8 cellular contexts compared by ENCODE assay signal in the genomic region with DNA sequence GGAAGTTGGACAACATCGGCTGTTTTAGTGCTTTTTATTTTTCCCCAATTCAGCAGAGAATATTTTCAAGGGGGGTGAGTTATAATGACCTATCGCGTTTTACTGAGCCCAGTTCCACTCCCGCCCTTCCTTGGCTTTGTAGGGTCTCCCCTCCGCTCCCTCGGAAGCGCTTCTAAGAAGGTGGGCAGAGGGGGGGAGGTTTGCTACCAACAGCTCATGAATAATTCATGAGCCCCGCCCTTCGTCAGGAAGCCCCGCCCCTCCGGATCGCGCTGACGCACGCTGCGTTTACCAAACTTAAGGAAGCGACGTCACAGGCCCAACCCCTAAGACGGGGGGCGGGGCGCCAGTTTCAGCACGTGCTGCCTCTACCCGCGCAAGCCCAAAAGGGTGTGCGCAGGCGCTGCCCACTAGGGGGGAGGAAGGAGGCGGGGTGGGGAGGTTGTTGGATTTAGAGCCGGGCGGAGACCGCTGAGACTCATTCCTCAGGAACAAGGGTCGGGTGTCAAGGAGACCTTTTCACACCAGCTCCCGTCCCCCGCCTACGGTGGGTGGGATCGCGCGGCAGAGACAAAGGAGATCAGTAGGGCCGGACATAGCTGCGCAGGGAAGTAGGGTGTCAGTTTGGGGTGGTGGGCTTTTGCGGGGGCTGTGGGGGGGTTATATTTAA. TPM values are rescaled to one million over a fixed set of nuclear protein-coding genes. Genes with fewer than 3 reads are reported as not detected.
DNase-seq lines count a peak whose midpoint lies in the region; ATAC-seq and TF ChIP-seq lines count a peak whose summit lies in the region.

No MANE protein-coding gene starts in this region.

- H3K9me3 Mint-ChIP-seq in naive thymus-derived CD8-positive, alpha-beta T cell, result peaks cover 0 to 5% (median 0%) of the 10 kb centered on the region in 9 donors
- peaks cover 0 to 4% of the 10 kb centered on the region in 2 donors for H3K9me3 Mint-ChIP-seq in stimulated activated naive B cell treated with anti-CD40 and anti-IgM and Interleukin-4, amounts not matched to agents 10 μg/mL and 1 μg/mL and 100 μg/mL, for 72 hours

- POLR2A ChIA-PET in naive thymus-derived CD8-positive, alpha-beta T cell (lab: Charles Lee), result interaction anchor here (0.6 to 4.2 kb wide), 60 partner anchors 8 to 1022 kb away, joined by 3 to 72 read pairs (median 5); partner anchors contain the start of genes AGFG2, AP4M1, BUD31 and CNPY4

- peak overlapping the region; percentile 89 for H3K27ac ChIP-seq in DOHH2 (ENCODE audit: low read depth, low read length)
- peak overlapping the region; percentile 79 for H3K27ac ChIP-seq in RWPE2 (ENCODE audit: poor library complexity, severe bottlenecking)

- no peaks in the 10 kb centered on the region for H3K9me2 ChIP-seq in DOHH2 (replicated peaks; ENCODE audit: control insufficient read depth, low read length)
- H3K9me2 ChIP-seq in Loucy (replicated peaks; ENCODE audit: low read depth, low read length), result no peaks in the 10 kb centered on the region

- H3K4me1 ChIP-seq in DOHH2 (ENCODE audit: control insufficient read depth, low read length) (peaks cover 43% of the 10 kb centered on the region), Loucy (ENCODE audit: insufficient read depth, low read length, poor library complexity, severe bottlenecking) (peaks cover 42% of the 10 kb centered on the region), RWPE2 (ENCODE audit: insufficient read depth, poor library complexity, severe bottlenecking) (no peaks in the 10 kb centered on the region)

- H3K36me3 ChIP-seq in DOHH2 (ENCODE audit: control insufficient read depth, low read length) (peaks cover 43% of the 10 kb centered on the region), Loucy (ENCODE audit: insufficient read depth, low read length) (peaks cover 23% of the 10 kb centered on the region; the same call in 1 of the 2 replicates), RWPE2 (ENCODE audit: low read depth) (peaks cover 22% of the 10 kb centered on the region)

- H2AFZ ChIP-seq in Loucy (ENCODE audit: low read length), result peak overlapping the region; percentile 80

- peak; percentile 99 for DNase-seq in H4 (ENCODE audit: low spot score)
- DNase-seq in RWPE2 (ENCODE audit: low spot score), result peak; percentile 99
- peak; percentile 100 for DNase-seq in activated effector memory CD4-positive, alpha-beta T cell treated with Interleukin-2 at 50 U/mL for 16 hours
- peak; percentile 100 for DNase-seq in fibroblast of peridontal ligament (ENCODE audit: extremely low read depth)
- peak; percentile 99 to 100 (median 100) for DNase-seq in naive thymus-derived CD8-positive, alpha-beta T cell
- DNase-seq in stimulated activated naive B cell treated with anti-CD40 and anti-IgM and Interleukin-4, amounts not matched to agents 10 μg/mL and 1 μg/mL and 100 μg/mL, for 72 hours, result peak; percentile 100

- peaks cover 0 to 11% (median 0%) of the 10 kb centered on the region in 5 donors for H3K27me3 Mint-ChIP-seq in naive thymus-derived CD8-positive, alpha-beta T cell
- H3K27me3 Mint-ChIP-seq in stimulated activated naive B cell treated with anti-CD40 and anti-IgM and Interleukin-4, amounts not matched to agents 10 μg/mL and 1 μg/mL and 100 μg/mL, for 72 hours, result peaks cover 6% of the 10 kb centered on the region in 2 donors

- H3K4me3 Mint-ChIP-seq in naive thymus-derived CD8-positive, alpha-beta T cell, result peak overlapping the region; percentile 89 to 100 (median 99)
- H3K4me3 Mint-ChIP-seq in stimulated activated naive B cell treated with anti-CD40 and anti-IgM and Interleukin-4, amounts not matched to agents 10 μg/mL and 1 μg/mL and 100 μg/mL, for 72 hours, result peak overlapping the region; percentile 90 to 95

- H3K79me2 ChIP-seq in DOHH2 (ENCODE audit: control insufficient read depth, low read length) (peaks cover 45% of the 10 kb centered on the region), Loucy (ENCODE audit: insufficient read depth, low read length) (peaks cover 45% of the 10 kb centered on the region)

- H3K4me2 ChIP-seq in DOHH2 (ENCODE audit: low read length) (peak overlapping the region; percentile 83), Loucy (ENCODE audit: low read depth, low read length, poor library complexity, severe bottlenecking) (peak overlapping the region; percentile 83)

- H3F3A ChIP-seq in DOHH2 (ENCODE audit: control insufficient read depth, insufficient read depth) (peaks cover 46% of the 10 kb centered on the region), Loucy (ENCODE audit: low read depth) (peaks cover 5% of the 10 kb centered on the region; the same call in 1 of the 2 replicates)

- H3K36me3 Mint-ChIP-seq in naive thymus-derived CD8-positive, alpha-beta T cell, result peaks cover 0 to 33% (median 7%) of the 10 kb centered on the region in 3 donors
- peaks cover 33 to 49% of the 10 kb centered on the region in 2 donors for H3K36me3 Mint-ChIP-seq in stimulated activated naive B cell treated with anti-CD40 and anti-IgM and Interleukin-4, amounts not matched to agents 10 μg/mL and 1 μg/mL and 100 μg/mL, for 72 hours

- peaks cover 5% of the 10 kb centered on the region for H3K9me3 ChIP-seq in DOHH2 (ENCODE audit: control insufficient read depth, insufficient read depth, low read length)
- H3K9me3 ChIP-seq in Loucy (ENCODE audit: insufficient read depth, low read depth, low read length), result no peaks in the 10 kb centered on the region
- no peaks in the 10 kb centered on the region for H3K9me3 ChIP-seq in RWPE2 (ENCODE audit: severe bottlenecking)

- H3K4me3 ChIP-seq in DOHH2 (ENCODE audit: low read length) (peak overlapping the region; percentile 77), Loucy (ENCODE audit: low read length, poor library complexity, severe bottlenecking) (peak overlapping the region; percentile 85), RWPE2 (ENCODE audit: severe bottlenecking) (peak overlapping the region; percentile 67)

- peak; percentile 54 for ATAC-seq in RWPE2 (ENCODE audit: low read depth)
- peak; percentile 52 to 58 for ATAC-seq in naive thymus-derived CD8-positive, alpha-beta T cell
- ATAC-seq in stimulated activated naive B cell treated with anti-CD40 and anti-IgM and Interleukin-4, amounts not matched to agents 10 μg/mL and 1 μg/mL and 100 μg/mL, for 72 hours (replicated peaks), result peak; percentile 64 to 69

- peak overlapping the region; percentile 99 to 100 (median 100) for H3K27ac Mint-ChIP-seq in naive thymus-derived CD8-positive, alpha-beta T cell
- peak overlapping the region; percentile 100 for H3K27ac Mint-ChIP-seq in stimulated activated naive B cell treated with anti-CD40 and anti-IgM and Interleukin-4, amounts not matched to agents 10 μg/mL and 1 μg/mL and 100 μg/mL, for 72 hours

- peaks cover 11% of the 10 kb centered on the region; the same call in 1 of the 2 replicates for H4K20me1 ChIP-seq in DOHH2 (ENCODE audit: control insufficient read depth, insufficient read depth, low read depth, low read length)
- peaks cover 38% of the 10 kb centered on the region for H4K20me1 ChIP-seq in Loucy (ENCODE audit: insufficient read depth, low read length, poor library complexity, severe bottlenecking)

- peak overlapping the region; percentile 98 for H3K9ac ChIP-seq in Loucy (ENCODE audit: low read depth, low read length, poor library complexity, severe bottlenecking)

- H3K27me3 ChIP-seq in DOHH2 (ENCODE audit: control insufficient read depth, low read length) (no peaks in the 10 kb centered on the region), Loucy (ENCODE audit: insufficient read depth, low read length, poor library complexity, severe bottlenecking) (no peaks in the 10 kb centered on the region), RWPE2 (ENCODE audit: insufficient read depth, poor library complexity, severe bottlenecking) (no peaks in the 10 kb centered on the region)

- H3K4me1 Mint-ChIP-seq in naive thymus-derived CD8-positive, alpha-beta T cell, result peaks cover 28 to 58% (median 52%) of the 10 kb centered on the region in 4 donors
- H3K4me1 Mint-ChIP-seq in stimulated activated naive B cell treated with anti-CD40 and anti-IgM and Interleukin-4, amounts not matched to agents 10 μg/mL and 1 μg/mL and 100 μg/mL, for 72 hours, result peaks cover 43 to 61% of the 10 kb centered on the region in 2 donors

- TF ChIP-seq CTCF in DOHH2 (IDR thresholded peaks at IDR 0.05; ENCODE audit: low read depth, low read length, poor library complexity, severe bottlenecking) (peak; percentile 13), Loucy (conservative IDR thresholded peaks at IDR 0.05; ENCODE audit: low read length) (no peak), RWPE2 (IDR thresholded peaks at IDR 0.05; ENCODE audit: poor library complexity, severe bottlenecking) (no peak)

RNA-seq across cellular contexts. Expression of gene MEPCE, which starts 0.5 kb away (rescaled TPM):
- 25.8 and 28.5 TPM in 2 replicates for total RNA-seq in H4 (2014; rRNA removed; shearing (Covaris generic))
- 10 to 100 TPM; 64.8 to 66.8 TPM for total RNA-seq in naive thymus-derived CD8-positive, alpha-beta T cell
- 10 to 100 TPM in 2 of 3 donors, 1 to 10 TPM in 1; 9.7 to 15.8 (median 11.3) TPM for polyA plus RNA-seq in naive thymus-derived CD8-positive, alpha-beta T cell

RNA-seq across cellular contexts. Expression of gene ZCWPW1, which starts 0.6 kb away (rescaled TPM):
- 1.9 and 2.2 TPM in 2 replicates for total RNA-seq in H4 (2014; rRNA removed; shearing (Covaris generic))
- total RNA-seq in naive thymus-derived CD8-positive, alpha-beta T cell, result 10 to 100 TPM; 15.6 to 18.4 TPM
- 1 to 10 TPM; 3.1 to 9.3 (median 5.5) TPM for polyA plus RNA-seq in naive thymus-derived CD8-positive, alpha-beta T cell

RNA-seq across cellular contexts. Expression of gene PPP1R35, which starts 7.2 kb away (rescaled TPM):
- total RNA-seq in H4 (2014; rRNA removed; shearing (Covaris generic)), result 22.6 and 31.5 TPM in 2 replicates
- 10 to 100 TPM; 63.8 to 73.0 TPM for total RNA-seq in naive thymus-derived CD8-positive, alpha-beta T cell
- 10 to 100 TPM; 20.7 to 40.6 (median 27.0) TPM for polyA plus RNA-seq in naive thymus-derived CD8-positive, alpha-beta T cell

RNA-seq across cellular contexts. Expression of gene SPACDR, which starts 35.0 kb away (rescaled TPM):
- total RNA-seq in H4 (2014; rRNA removed; shearing (Covaris generic)), result 0.84 and 1.0 TPM in 2 replicates
- total RNA-seq in naive thymus-derived CD8-positive, alpha-beta T cell, result 1 to 10 TPM; 4.0 to 4.5 TPM
- polyA plus RNA-seq in naive thymus-derived CD8-positive, alpha-beta T cell, result under 1 TPM in 2 of 3 donors, not detected in 1; 0.28 to 0.56 TPM

RNA-seq across cellular contexts. Expression of gene TSC22D4, which starts 49.9 kb away (rescaled TPM):
- total RNA-seq in H4 (2014; rRNA removed; shearing (Covaris generic)), result 19.4 and 28.2 TPM in 2 replicates
- 100 to 1,000 TPM; 128 to 129 TPM for total RNA-seq in naive thymus-derived CD8-positive, alpha-beta T cell
- polyA plus RNA-seq in naive thymus-derived CD8-positive, alpha-beta T cell, result 10 to 100 TPM; 30.3 to 35.9 (median 31.0) TPM

Comparison
In these comparisons a context has a peak if more than half of its experiments do, and no peak if none do; other contexts are left out.
1. Peak in every context shown above with its lines: DNase-seq, ATAC-seq, H3K4me3 ChIP-seq and H3K27ac ChIP-seq.